ENCODE assay signal across 8 cellular contexts in genomic region chr6:158559895-158560786, GRCh38. TPM values are rescaled to one million over a fixed set of nuclear protein-coding genes. Genes with fewer than 3 reads are reported as not detected.
DNase-seq lines count a peak whose midpoint lies in the region; ATAC-seq and TF ChIP-seq lines count a peak whose summit lies in the region.

Gene TMEM181 (plus strand): TSS chr6:158560091. CDS start chr6:158560225, 134 bp downstream.

- peaks cover 49% of the 10 kb centered on the region for H3K4me1 Mint-ChIP-seq in activated CD8-positive, alpha-beta T cell treated with anti-CD3 and anti-CD28 coated beads, Interleukin-2, amount 10 ng/mL, durations not matched to agents 7 days and 5 days (ENCODE audit: low read depth)

- H3K9ac ChIP-seq in BLaER1, result peak within 1 kb of the TSS; percentile 93

- peak within 1 kb of the TSS; percentile 95 for H3K4me2 ChIP-seq in BLaER1

- peak; percentile 88 for ATAC-seq in HG03439 (IDR thresholded peaks at IDR 0.05; ENCODE audit: unreplicated experiment)
- peak; percentile 88 for ATAC-seq in activated CD8-positive, alpha-beta T cell treated with anti-CD3 and anti-CD28 coated beads, Interleukin-2, amount 10 ng/mL, durations not matched to agents 7 days and 5 days

- H4K20me1 ChIP-seq in BLaER1, result peaks cover 45% of the 10 kb centered on the region

- H3K27ac ChIP-seq in BLaER1 (peak within 1 kb of the TSS; percentile 96), ectodermal cell (ENCODE audit: insufficient read depth, low read depth, low read length, poor library complexity, severe bottlenecking) (no peak within 1 kb of the TSS)

- H3K4me3 Mint-ChIP-seq in activated CD8-positive, alpha-beta T cell treated with anti-CD3 and anti-CD28 coated beads, Interleukin-2, amount 10 ng/mL, durations not matched to agents 7 days and 5 days, result peak within 1 kb of the TSS; percentile 98

- H3K9me3 ChIP-seq in BLaER1, result no peaks in the 10 kb centered on the region
- H3K9me3 ChIP-seq in ectodermal cell (ENCODE audit: control insufficient read depth, low read length), result no peaks in the 10 kb centered on the region

- H3K36me3 Mint-ChIP-seq in activated CD8-positive, alpha-beta T cell treated with anti-CD3 and anti-CD28 coated beads, Interleukin-2, amount 10 ng/mL, durations not matched to agents 7 days and 5 days (ENCODE audit: low read depth), result peaks cover 21% of the 10 kb centered on the region

- WGBS in ectodermal cell, 2 experiments, result 0% methylated on average over 118 of the region's 118 CpGs

- peak; percentile 93 for TF ChIP-seq POLR2A in GM19193 (IDR thresholded peaks at IDR 0.05; ENCODE audit: extremely low read depth, insufficient read depth, insufficient read length)

- H3K27me3 ChIP-seq in BLaER1 (no peaks in the 10 kb centered on the region), ectodermal cell (ENCODE audit: control insufficient read depth, insufficient read depth, low read length, poor library complexity, severe bottlenecking) (no peaks in the 10 kb centered on the region)

- H3K27ac Mint-ChIP-seq in activated CD8-positive, alpha-beta T cell treated with anti-CD3 and anti-CD28 coated beads, Interleukin-2, amount 10 ng/mL, durations not matched to agents 7 days and 5 days, result peak within 1 kb of the TSS; percentile 96

- H3K4me3 ChIP-seq in BLaER1 (peak within 1 kb of the TSS; percentile 90), ectodermal cell (ENCODE audit: insufficient read depth, low read depth, low read length) (peak within 1 kb of the TSS; percentile 77)

- no peaks in the 10 kb centered on the region for H3K9me3 Mint-ChIP-seq in activated CD8-positive, alpha-beta T cell treated with anti-CD3 and anti-CD28 coated beads, Interleukin-2, amount 10 ng/mL, durations not matched to agents 7 days and 5 days (ENCODE audit: insufficient read depth)

- CTCF ChIA-PET in activated CD8-positive, alpha-beta T cell treated with anti-CD3 and anti-CD28 coated beads, Interleukin-2, amount 10 ng/mL, durations not matched to agents 7 days and 5 days (lab: Charles Lee), result interaction anchor here (0.7 to 0.8 kb wide), 2 partner anchors 9 to 41 kb away, joined by 3 read pairs; no protein-coding TSS in a partner anchor

- H3K4me1 ChIP-seq in BLaER1 (peaks cover 62% of the 10 kb centered on the region), ectodermal cell (ENCODE audit: control insufficient read depth, insufficient read depth, low read length) (peaks cover 14% of the 10 kb centered on the region)

- POLR2A ChIA-PET in activated CD8-positive, alpha-beta T cell treated with anti-CD3 and anti-CD28 coated beads, Interleukin-2, amount 10 ng/mL, durations not matched to agents 7 days and 5 days (lab: Charles Lee), result interaction anchor here (0.7 to 1.7 kb wide), 5 partner anchors 8 to 89 kb away, joined by 3 to 7 read pairs (median 4); no protein-coding TSS in a partner anchor

- peaks cover 7% of the 10 kb centered on the region for H3K27me3 Mint-ChIP-seq in activated CD8-positive, alpha-beta T cell treated with anti-CD3 and anti-CD28 coated beads, Interleukin-2, amount 10 ng/mL, durations not matched to agents 7 days and 5 days (ENCODE audit: low read depth)

- H3K36me3 ChIP-seq in BLaER1 (no peaks in the 10 kb centered on the region), ectodermal cell (ENCODE audit: control insufficient read depth, insufficient read depth, low read length) (no peaks in the 10 kb centered on the region)

- DNase-seq in NCI-H774 (lab: John Stamatoyannopoulos, UW) (peak; percentile 88), lung microvascular endothelial cell (ENCODE audit: low read depth in 2 of 2) (peak; percentile 87 to 91)
- DNase-seq in activated CD8-positive, alpha-beta T cell treated with anti-CD3 and anti-CD28 coated beads, Interleukin-2, amount 10 ng/mL, durations not matched to agents 7 days and 5 days, result peak; percentile 90
- DNase-seq in stimulated activated CD4-positive, alpha-beta T cell treated with anti-CD3 and anti-CD28 coated beads, TNF-alpha, amount 100 ng/mL, for 48 hours (ENCODE audit: low read depth in 3 of 3), result peak; percentile 69 to 79 (median 71)

RNA-seq across cellular contexts. Expression of gene TMEM181, which starts in this region (rescaled TPM):
- total RNA-seq in activated CD8-positive, alpha-beta T cell treated with anti-CD3 and anti-CD28 coated beads, Interleukin-2, amount 10 ng/mL, durations not matched to agents 7 days and 5 days, result 10 to 100 TPM; 15.0 to 15.2 TPM
- polyA plus RNA-seq in ectodermal cell (2013, experiment 1 of 4), result 22.5 TPM
- 26.3 TPM for polyA plus RNA-seq in ectodermal cell (2013, experiment 2 of 4)
- 17.5 TPM for polyA plus RNA-seq in ectodermal cell (2013, experiment 3 of 4)
- 21.3 TPM for polyA plus RNA-seq in ectodermal cell (2013, experiment 4 of 4)
- 28.3 and 48.2 TPM in 2 replicates for total RNA-seq in lung microvascular endothelial cell
